8 cellular contexts compared by ENCODE assay signal in genomic region chr9:137458194-137459146, GRCh38. TPM values are rescaled to one million over a fixed set of nuclear protein-coding genes. Genes with fewer than 3 reads are reported as not detected.
DNase-seq lines count a peak whose midpoint lies in the region; ATAC-seq and TF ChIP-seq lines count a peak whose summit lies in the region.

No MANE protein-coding gene starts in this region.

- H3K4me1 Mint-ChIP-seq in activated T-cell treated with anti-CD3 and anti-CD28 coated beads, Interleukin-2, amount 50 U/mL, for 4 hours (ENCODE audit: low read depth), result peaks cover 54% of the 10 kb centered on the region
- H3K4me1 Mint-ChIP-seq in activated CD8-positive, alpha-beta T cell treated with anti-CD3 and anti-CD28 coated beads, Interleukin-2, amount 10 ng/mL, durations not matched to agents 7 days and 5 days (ENCODE audit: low read depth), result peaks cover 41% of the 10 kb centered on the region
- H3K4me1 Mint-ChIP-seq in glutamatergic neuron (ENCODE audit: low read depth, unreplicated experiment), result peaks cover 4% of the 10 kb centered on the region
- H3K4me1 Mint-ChIP-seq in activated T-helper 1 cell treated with anti-CD3 and anti-CD28 coated beads, Interleukin-12 subunit alpha, Interleukin-12 subunit beta, Interleukin-2, Interleukin-4 antibody, amounts not matched to agents 30 ng/mL and 10 ng/mL and 1 ng/mL, durations not matched to agents 14 hours and 24 hours and 36 hours (ENCODE audit: low read depth), result peaks cover 10% of the 10 kb centered on the region

- TF ChIP-seq POLR2A in ovary (IDR thresholded peaks at IDR 0.05), result no peak

- H3K4me1 ChIP-seq in ovary (ENCODE audit: insufficient read depth), result peaks cover 15% of the 10 kb centered on the region

- TF ChIP-seq EP300 in ovary (IDR thresholded peaks at IDR 0.05), result no peak

- no peak for TF ChIP-seq CTCF in glutamatergic neuron (IDR thresholded peaks at IDR 0.05; ENCODE audit: partially characterized antibody, unreplicated experiment)
- no peak for TF ChIP-seq CTCF in ovary (IDR thresholded peaks at IDR 0.05)

- H3K9me3 Mint-ChIP-seq in activated T-cell treated with anti-CD3 and anti-CD28 coated beads, Interleukin-2, amount 50 U/mL, for 4 hours, result no peaks in the 10 kb centered on the region
- no peaks in the 10 kb centered on the region for H3K9me3 Mint-ChIP-seq in activated CD8-positive, alpha-beta T cell treated with anti-CD3 and anti-CD28 coated beads, Interleukin-2, amount 10 ng/mL, durations not matched to agents 7 days and 5 days (ENCODE audit: insufficient read depth)
- H3K9me3 Mint-ChIP-seq in glutamatergic neuron (ENCODE audit: unreplicated experiment), result peaks cover 1% of the 10 kb centered on the region
- no peaks in the 10 kb centered on the region for H3K9me3 Mint-ChIP-seq in activated T-helper 1 cell treated with anti-CD3 and anti-CD28 coated beads, Interleukin-12 subunit alpha, Interleukin-12 subunit beta, Interleukin-2, Interleukin-4 antibody, amounts not matched to agents 30 ng/mL and 10 ng/mL and 1 ng/mL, durations not matched to agents 14 hours and 24 hours and 36 hours

- peak overlapping the region; percentile 29 for H3K4me3 Mint-ChIP-seq in activated T-cell treated with anti-CD3 and anti-CD28 coated beads, Interleukin-2, amount 50 U/mL, for 4 hours
- peak overlapping the region; percentile 34 for H3K4me3 Mint-ChIP-seq in activated CD8-positive, alpha-beta T cell treated with anti-CD3 and anti-CD28 coated beads, Interleukin-2, amount 10 ng/mL, durations not matched to agents 7 days and 5 days
- no peak overlapping the region for H3K4me3 Mint-ChIP-seq in glutamatergic neuron (ENCODE audit: unreplicated experiment)
- H3K4me3 Mint-ChIP-seq in activated T-helper 1 cell treated with anti-CD3 and anti-CD28 coated beads, Interleukin-12 subunit alpha, Interleukin-12 subunit beta, Interleukin-2, Interleukin-4 antibody, amounts not matched to agents 30 ng/mL and 10 ng/mL and 1 ng/mL, durations not matched to agents 14 hours and 24 hours and 36 hours, result no peak overlapping the region

- H3K36me3 Mint-ChIP-seq in activated T-cell treated with anti-CD3 and anti-CD28 coated beads, Interleukin-2, amount 50 U/mL, for 4 hours (ENCODE audit: insufficient read depth), result peaks cover 3% of the 10 kb centered on the region
- H3K36me3 Mint-ChIP-seq in activated CD8-positive, alpha-beta T cell treated with anti-CD3 and anti-CD28 coated beads, Interleukin-2, amount 10 ng/mL, durations not matched to agents 7 days and 5 days (ENCODE audit: low read depth), result peaks cover 22% of the 10 kb centered on the region
- no peaks in the 10 kb centered on the region for H3K36me3 Mint-ChIP-seq in glutamatergic neuron (ENCODE audit: unreplicated experiment)
- H3K36me3 Mint-ChIP-seq in activated T-helper 1 cell treated with anti-CD3 and anti-CD28 coated beads, Interleukin-12 subunit alpha, Interleukin-12 subunit beta, Interleukin-2, Interleukin-4 antibody, amounts not matched to agents 30 ng/mL and 10 ng/mL and 1 ng/mL, durations not matched to agents 14 hours and 24 hours and 36 hours (ENCODE audit: low read depth), result peaks cover 3% of the 10 kb centered on the region

- no peaks in the 10 kb centered on the region for H3K27me3 Mint-ChIP-seq in activated T-cell treated with anti-CD3 and anti-CD28 coated beads, Interleukin-2, amount 50 U/mL, for 4 hours (ENCODE audit: low read depth)
- no peaks in the 10 kb centered on the region for H3K27me3 Mint-ChIP-seq in activated CD8-positive, alpha-beta T cell treated with anti-CD3 and anti-CD28 coated beads, Interleukin-2, amount 10 ng/mL, durations not matched to agents 7 days and 5 days (ENCODE audit: low read depth)
- peaks cover 4% of the 10 kb centered on the region for H3K27me3 Mint-ChIP-seq in glutamatergic neuron (ENCODE audit: unreplicated experiment)
- H3K27me3 Mint-ChIP-seq in activated T-helper 1 cell treated with anti-CD3 and anti-CD28 coated beads, Interleukin-12 subunit alpha, Interleukin-12 subunit beta, Interleukin-2, Interleukin-4 antibody, amounts not matched to agents 30 ng/mL and 10 ng/mL and 1 ng/mL, durations not matched to agents 14 hours and 24 hours and 36 hours (ENCODE audit: insufficient read depth), result no peaks in the 10 kb centered on the region

- 7 to 19% (median 18%) methylated on average over 37 to 85 of the region's 87 CpGs for WGBS in ovary, 3 donors

- H3K27ac Mint-ChIP-seq in activated CD8-positive, alpha-beta T cell treated with anti-CD3 and anti-CD28 coated beads, Interleukin-2, amount 10 ng/mL, durations not matched to agents 7 days and 5 days, result no peak overlapping the region
- no peak overlapping the region for H3K27ac Mint-ChIP-seq in glutamatergic neuron (ENCODE audit: unreplicated experiment)
- H3K27ac Mint-ChIP-seq in activated T-helper 1 cell treated with anti-CD3 and anti-CD28 coated beads, Interleukin-12 subunit alpha, Interleukin-12 subunit beta, Interleukin-2, Interleukin-4 antibody, amounts not matched to agents 30 ng/mL and 10 ng/mL and 1 ng/mL, durations not matched to agents 14 hours and 24 hours and 36 hours, result no peak overlapping the region

- no peaks in the 10 kb centered on the region for H3K36me3 ChIP-seq in ovary

- H3K4me3 ChIP-seq in ovary, result peak overlapping the region; percentile 46

- CTCF ChIA-PET in activated CD8-positive, alpha-beta T cell treated with anti-CD3 and anti-CD28 coated beads, Interleukin-2, amount 10 ng/mL, durations not matched to agents 7 days and 5 days (lab: Charles Lee), result interaction anchor here (1.0 kb wide), 1 partner anchor 35 kb away, joined by 6 read pairs; the partner anchor contains the start of genes EXD3 and NOXA1

- peak overlapping the region in 1 of 2 donors; percentile 72 for H3K27ac ChIP-seq in ovary

- H3K9me3 ChIP-seq in ovary, result no peaks in the 10 kb centered on the region

- H3K27me3 ChIP-seq in ovary, result no peaks in the 10 kb centered on the region

- DNase-seq in activated T-cell treated with anti-CD3 and anti-CD28 coated beads, Interleukin-2, amount 50 U/mL, for 4 hours, result peak; percentile 5
- no peak for DNase-seq in activated T-cell treated with anti-CD3 and anti-CD28 coated beads for 4 hours
- no peak for DNase-seq in activated CD8-positive, alpha-beta T cell treated with anti-CD3 and anti-CD28 coated beads, Interleukin-2, amount 10 ng/mL, durations not matched to agents 7 days and 5 days
- peak; percentile 49 for DNase-seq in glutamatergic neuron
- peak; percentile 38 to 73 (median 59) for DNase-seq in ovary
- DNase-seq in activated T-helper 1 cell treated with anti-CD3 and anti-CD28 coated beads, Interleukin-12 subunit alpha, Interleukin-12 subunit beta, Interleukin-2, Interleukin-4 antibody, amounts not matched to agents 30 ng/mL and 10 ng/mL and 1 ng/mL, durations not matched to agents 14 hours and 24 hours and 36 hours (ENCODE audit: low spot score), result no peak
- no peak for DNase-seq in NCI-H774 (lab: John Stamatoyannopoulos, UW)

- peak; percentile 19 to 26 for ATAC-seq in activated T-cell treated with anti-CD3 and anti-CD28 coated beads, Interleukin-2, amount 50 U/mL, for 4 hours
- ATAC-seq in HG03175 (IDR thresholded peaks at IDR 0.05; ENCODE audit: unreplicated experiment), result peak; percentile 4
- peak; percentile 26 for ATAC-seq in activated CD8-positive, alpha-beta T cell treated with anti-CD3 and anti-CD28 coated beads, Interleukin-2, amount 10 ng/mL, durations not matched to agents 7 days and 5 days

- POLR2A ChIA-PET in activated CD8-positive, alpha-beta T cell treated with anti-CD3 and anti-CD28 coated beads, Interleukin-2, amount 10 ng/mL, durations not matched to agents 7 days and 5 days (lab: Charles Lee), result interaction anchor here (0.9 to 1.0 kb wide), 2 partner anchors 36 to 46 kb away, joined by 3 to 7 read pairs; partner anchors contain the start of genes EXD3 and NOXA1

- intact Hi-C loops in ovary (cut with DNase I), result loop anchor here in 1 of 4 donors (2.0 kb wide), 1 partner anchor 36 kb away; the partner anchor contains the start of genes EXD3 and NOXA1
- intact Hi-C loops in activated T-helper 1 cell treated with anti-CD3 and anti-CD28 coated beads, Interleukin-12 subunit alpha, Interleukin-12 subunit beta, Interleukin-2, Interleukin-4 antibody, amounts not matched to agents 30 ng/mL and 10 ng/mL and 1 ng/mL, durations not matched to agents 14 hours and 24 hours and 36 hours (cut with micrococcal nuclease), result loop anchor here (1.0 to 10.0 kb wide), 6 partner anchors 35 to 654 kb away; partner anchors contain the start of genes ARRDC1, EXD3, MRPL41 and NOXA1

RNA-seq across cellular contexts. Expression of gene NSMF, which starts 0.7 kb away (rescaled TPM):
- total RNA-seq in activated T-cell treated with anti-CD3 and anti-CD28 coated beads, Interleukin-2, amount 50 U/mL, for 4 hours, result 10 to 100 TPM; 69.5 to 89.1 (median 87.7) TPM
- 10 to 100 TPM; 55.0 to 59.0 TPM for total RNA-seq in activated CD8-positive, alpha-beta T cell treated with anti-CD3 and anti-CD28 coated beads, Interleukin-2, amount 10 ng/mL, durations not matched to agents 7 days and 5 days
- total RNA-seq in glutamatergic neuron (ENCODE audit: unreplicated experiment) (131 TPM), ovary (10 to 100 TPM; 22.9 to 50.3 (median 35.4) TPM)
- 10 to 100 TPM; 24.0 to 29.5 TPM for polyA plus RNA-seq in ovary
- total RNA-seq in activated T-helper 1 cell treated with anti-CD3 and anti-CD28 coated beads, Interleukin-12 subunit alpha, Interleukin-12 subunit beta, Interleukin-2, Interleukin-4 antibody, amounts not matched to agents 30 ng/mL and 10 ng/mL and 1 ng/mL, durations not matched to agents 14 hours and 24 hours and 36 hours, result 57.2 and 58.9 TPM in 2 replicates

RNA-seq across cellular contexts. Expression of gene ENTPD8, which starts 17.3 kb away (rescaled TPM):
- not detected for total RNA-seq in activated T-cell treated with anti-CD3 and anti-CD28 coated beads, Interleukin-2, amount 50 U/mL, for 4 hours
- not detected for total RNA-seq in activated CD8-positive, alpha-beta T cell treated with anti-CD3 and anti-CD28 coated beads, Interleukin-2, amount 10 ng/mL, durations not matched to agents 7 days and 5 days
- total RNA-seq in glutamatergic neuron (ENCODE audit: unreplicated experiment) (1.0 TPM), ovary (under 1 TPM in 5 of 7 donors, not detected in 2; 0.10 to 0.57 (median 0.24) TPM)
- polyA plus RNA-seq in ovary, result under 1 TPM in 1 of 2 donors, not detected in 1; 0.11 TPM
- total RNA-seq in activated T-helper 1 cell treated with anti-CD3 and anti-CD28 coated beads, Interleukin-12 subunit alpha, Interleukin-12 subunit beta, Interleukin-2, Interleukin-4 antibody, amounts not matched to agents 30 ng/mL and 10 ng/mL and 1 ng/mL, durations not matched to agents 14 hours and 24 hours and 36 hours, result not detected in 2 replicates

RNA-seq across cellular contexts. Expression of gene NOXA1, which starts 35.3 kb away (rescaled TPM):
- under 1 TPM; 0.34 to 0.82 (median 0.46) TPM for total RNA-seq in activated T-cell treated with anti-CD3 and anti-CD28 coated beads, Interleukin-2, amount 50 U/mL, for 4 hours
- under 1 TPM; 0.52 to 0.58 TPM for total RNA-seq in activated CD8-positive, alpha-beta T cell treated with anti-CD3 and anti-CD28 coated beads, Interleukin-2, amount 10 ng/mL, durations not matched to agents 7 days and 5 days
- total RNA-seq in glutamatergic neuron (ENCODE audit: unreplicated experiment) (2.6 TPM), ovary (10 to 100 TPM in 5 of 7 donors, 1 to 10 TPM in 2; 8.5 to 18.5 (median 13.8) TPM)
- polyA plus RNA-seq in ovary, result 1 to 10 TPM in 1 of 2 donors, not detected in 1; 7.1 TPM
- total RNA-seq in activated T-helper 1 cell treated with anti-CD3 and anti-CD28 coated beads, Interleukin-12 subunit alpha, Interleukin-12 subunit beta, Interleukin-2, Interleukin-4 antibody, amounts not matched to agents 30 ng/mL and 10 ng/mL and 1 ng/mL, durations not matched to agents 14 hours and 24 hours and 36 hours, result 0.49 and 0.54 TPM in 2 replicates

RNA-seq across cellular contexts. Expression of gene EXD3, which starts 35.5 kb away (rescaled TPM):
- total RNA-seq in activated T-cell treated with anti-CD3 and anti-CD28 coated beads, Interleukin-2, amount 50 U/mL, for 4 hours, result 1 to 10 TPM; 1.7 to 2.8 (median 2.5) TPM
- 10 to 100 TPM in 1 of 2 experiments, 1 to 10 TPM in 1; 10.0 to 10.9 TPM for total RNA-seq in activated CD8-positive, alpha-beta T cell treated with anti-CD3 and anti-CD28 coated beads, Interleukin-2, amount 10 ng/mL, durations not matched to agents 7 days and 5 days
- total RNA-seq in glutamatergic neuron (ENCODE audit: unreplicated experiment) (24.5 TPM), ovary (10 to 100 TPM; 19.5 to 30.6 (median 26.2) TPM)
- 10 to 100 TPM in 1 of 2 donors, 1 to 10 TPM in 1; 1.0 to 19.4 TPM for polyA plus RNA-seq in ovary
- total RNA-seq in activated T-helper 1 cell treated with anti-CD3 and anti-CD28 coated beads, Interleukin-12 subunit alpha, Interleukin-12 subunit beta, Interleukin-2, Interleukin-4 antibody, amounts not matched to agents 30 ng/mL and 10 ng/mL and 1 ng/mL, durations not matched to agents 14 hours and 24 hours and 36 hours, result 4.8 and 4.9 TPM in 2 replicates

Comparison
In these comparisons a context has a peak if more than half of its experiments do, and no peak if none do; other contexts are left out.
1. DNase-seq: peak in activated T-cell treated with anti-CD3 and anti-CD28 coated beads, Interleukin-2, amount 50 U/mL, for 4 hours (single experiment), glutamatergic neuron (single experiment) and ovary (5 of 5); none in activated T-cell treated with anti-CD3 and anti-CD28 coated beads for 4 hours (single experiment), activated CD8-positive, alpha-beta T cell treated with anti-CD3 and anti-CD28 coated beads, Interleukin-2, amount 10 ng/mL, durations not matched to agents 7 days and 5 days (single experiment), activated T-helper 1 cell treated with anti-CD3 and anti-CD28 coated beads, Interleukin-12 subunit alpha, Interleukin-12 subunit beta, Interleukin-2, Interleukin-4 antibody, amounts not matched to agents 30 ng/mL and 10 ng/mL and 1 ng/mL, durations not matched to agents 14 hours and 24 hours and 36 hours (single experiment) and NCI-H774 (single experiment).
2. H3K4me3 Mint-ChIP-seq: peak in activated T-cell treated with anti-CD3 and anti-CD28 coated beads, Interleukin-2, amount 50 U/mL, for 4 hours (single experiment) and activated CD8-positive, alpha-beta T cell treated with anti-CD3 and anti-CD28 coated beads, Interleukin-2, amount 10 ng/mL, durations not matched to agents 7 days and 5 days (single experiment); none in glutamatergic neuron (single experiment) and activated T-helper 1 cell treated with anti-CD3 and anti-CD28 coated beads, Interleukin-12 subunit alpha, Interleukin-12 subunit beta, Interleukin-2, Interleukin-4 antibody, amounts not matched to agents 30 ng/mL and 10 ng/mL and 1 ng/mL, durations not matched to agents 14 hours and 24 hours and 36 hours (single experiment).
3. Peak in every context shown above with its lines, with median percentiles within 50 percentile points of each other: ATAC-seq.